ENCODE assay signal across 28 cellular contexts in the genomic region with DNA sequence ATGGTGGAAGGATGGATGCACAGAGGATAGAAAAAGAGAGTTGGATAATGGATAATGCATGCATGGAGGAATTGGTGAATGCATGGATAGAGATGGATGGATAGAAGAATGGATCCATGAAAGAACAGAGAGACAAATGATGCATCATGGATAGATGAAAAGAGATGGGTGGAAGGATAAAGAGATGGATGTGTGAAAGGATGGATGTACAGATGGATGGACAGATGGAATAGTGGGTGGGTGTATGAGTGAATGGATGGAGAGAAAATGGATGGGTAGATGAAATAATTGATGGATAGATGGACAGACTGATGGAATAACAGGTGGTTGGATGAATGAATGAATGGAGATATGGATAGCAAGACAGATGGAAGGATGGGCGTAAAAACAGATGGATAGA.
"Had no signal": no experiment of that assay in that cellular context is flagged by ENCODE, and none has a peak within 500 bp of the region (broad histone marks: within the 10 kb centered on the region; RNA-seq: fewer than 3 reads in every experiment).

No MANE protein-coding gene starts in this region.

- H3K9me3 ChIP-seq: colonic mucosa, esophagus muscularis mucosa, esophagus squamous epithelium, gastrocnemius medialis, gastroesophageal sphincter, heart left ventricle, heart right ventricle had no signal

- H3K4me3 ChIP-seq: colonic mucosa, coronary artery, esophagus muscularis mucosa, esophagus squamous epithelium, gastrocnemius medialis, gastroesophageal sphincter, heart left ventricle, heart right ventricle, hepatocyte had no signal

- DNase-seq: colonic mucosa; cortex of kidney; dermis blood vessel endothelial cell; dorsolateral prefrontal cortex; effector CD4-positive, alpha-beta T cell; effector CD8-positive, alpha-beta T cell; effector memory CD4-positive, alpha-beta T cell; effector memory CD8-positive, alpha-beta T cell; endodermal cell; erythroblast; esophagus squamous epithelium; foreskin fibroblast; foreskin keratinocyte; foreskin melanocyte; gastrocnemius medialis; glutamatergic neuron; head of caudate nucleus; heart left ventricle; heart right ventricle had no signal

- H3K27ac ChIP-seq: colonic mucosa, coronary artery, dorsolateral prefrontal cortex, epithelial cell of prostate, esophagus muscularis mucosa, esophagus squamous epithelium, foreskin keratinocyte, gastrocnemius medialis, gastroesophageal sphincter, heart left ventricle, heart right ventricle, hepatocyte had no signal

- H3K4me1 ChIP-seq: colonic mucosa, foreskin keratinocyte had no signal

- FAIRE-seq: endometrium, endothelial cell of umbilical vein, frontal cortex had no signal

- ATAC-seq: effector memory CD8-positive, alpha-beta T cell; esophagus mucosa; foreskin keratinocyte; gastrocnemius medialis; gastroesophageal sphincter; heart left ventricle; heart right ventricle had no signal

- H3K36me3 ChIP-seq: colonic mucosa, esophagus muscularis mucosa, esophagus squamous epithelium, gastrocnemius medialis, gastroesophageal sphincter, heart left ventricle, heart right ventricle had no signal
